Comparison of ENCODE assay signal across 1 cellular context in genomic region chr2:215511454-215512346, GRCh38.
TF ChIP-seq lines count a peak whose summit lies in the region.

No MANE protein-coding gene starts in this region.

TF ChIP-seq in WTC11, 78 proteins besides CTCF, POLR2A, EP300 and RAD21 (continued from another document):
- TF ChIP-seq STAT6 (CRISPR knock-in tag; conservative IDR thresholded peaks at IDR 0.05; ENCODE audit: low read depth): no peak
- TF ChIP-seq RORB (CRISPR knock-in tag; IDR thresholded peaks at IDR 0.05): no peak
- no peak for TF ChIP-seq TP53 (CRISPR knock-in tag; IDR thresholded peaks at IDR 0.05)
- TF ChIP-seq ZNF138 (CRISPR knock-in tag; conservative IDR thresholded peaks at IDR 0.05): no peak
- TF ChIP-seq SOX15 (CRISPR knock-in tag; IDR thresholded peaks at IDR 0.05): no peak
- TF ChIP-seq ESRRA (CRISPR knock-in tag; IDR thresholded peaks at IDR 0.05; ENCODE audit: borderline replicate concordance): no peak
- TF ChIP-seq ZNF423 (CRISPR knock-in tag; IDR thresholded peaks at IDR 0.05): no peak
- TF ChIP-seq, protein P1, sequence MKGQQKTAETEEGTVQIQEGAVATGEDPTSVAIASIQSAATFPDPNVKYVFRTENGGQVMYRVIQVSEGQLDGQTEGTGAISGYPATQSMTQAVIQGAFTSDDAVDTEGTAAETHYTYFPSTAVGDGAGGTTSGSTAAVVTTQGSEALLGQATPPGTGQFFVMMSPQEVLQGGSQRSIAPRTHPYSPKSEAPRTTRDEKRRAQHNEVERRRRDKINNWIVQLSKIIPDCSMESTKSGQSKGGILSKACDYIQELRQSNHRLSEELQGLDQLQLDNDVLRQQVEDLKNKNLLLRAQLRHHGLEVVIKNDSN (CRISPR knock-in tag; IDR thresholded peaks at IDR 0.05): no peak
- TF ChIP-seq, protein P2, sequence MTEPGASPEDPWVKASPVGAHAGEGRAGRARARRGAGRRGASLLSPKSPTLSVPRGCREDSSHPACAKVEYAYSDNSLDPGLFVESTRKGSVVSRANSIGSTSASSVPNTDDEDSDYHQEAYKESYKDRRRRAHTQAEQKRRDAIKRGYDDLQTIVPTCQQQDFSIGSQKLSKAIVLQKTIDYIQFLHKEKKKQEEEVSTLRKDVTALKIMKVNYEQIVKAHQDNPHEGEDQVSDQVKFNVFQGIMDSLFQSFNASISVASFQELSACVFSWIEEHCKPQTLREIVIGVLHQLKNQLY (CRISPR knock-in tag; IDR thresholded peaks at IDR 0.05): no peak
- TF ChIP-seq, protein P3, sequence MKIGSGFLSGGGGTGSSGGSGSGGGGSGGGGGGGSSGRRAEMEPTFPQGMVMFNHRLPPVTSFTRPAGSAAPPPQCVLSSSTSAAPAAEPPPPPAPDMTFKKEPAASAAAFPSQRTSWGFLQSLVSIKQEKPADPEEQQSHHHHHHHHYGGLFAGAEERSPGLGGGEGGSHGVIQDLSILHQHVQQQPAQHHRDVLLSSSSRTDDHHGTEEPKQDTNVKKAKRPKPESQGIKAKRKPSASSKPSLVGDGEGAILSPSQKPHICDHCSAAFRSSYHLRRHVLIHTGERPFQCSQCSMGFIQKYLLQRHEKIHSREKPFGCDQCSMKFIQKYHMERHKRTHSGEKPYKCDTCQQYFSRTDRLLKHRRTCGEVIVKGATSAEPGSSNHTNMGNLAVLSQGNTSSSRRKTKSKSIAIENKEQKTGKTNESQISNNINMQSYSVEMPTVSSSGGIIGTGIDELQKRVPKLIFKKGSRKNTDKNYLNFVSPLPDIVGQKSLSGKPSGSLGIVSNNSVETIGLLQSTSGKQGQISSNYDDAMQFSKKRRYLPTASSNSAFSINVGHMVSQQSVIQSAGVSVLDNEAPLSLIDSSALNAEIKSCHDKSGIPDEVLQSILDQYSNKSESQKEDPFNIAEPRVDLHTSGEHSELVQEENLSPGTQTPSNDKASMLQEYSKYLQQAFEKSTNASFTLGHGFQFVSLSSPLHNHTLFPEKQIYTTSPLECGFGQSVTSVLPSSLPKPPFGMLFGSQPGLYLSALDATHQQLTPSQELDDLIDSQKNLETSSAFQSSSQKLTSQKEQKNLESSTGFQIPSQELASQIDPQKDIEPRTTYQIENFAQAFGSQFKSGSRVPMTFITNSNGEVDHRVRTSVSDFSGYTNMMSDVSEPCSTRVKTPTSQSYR (CRISPR knock-in tag; IDR thresholded peaks at IDR 0.05): no peak
- TF ChIP-seq NR2C2 (CRISPR knock-in tag; IDR thresholded peaks at IDR 0.05): no peak
- TF ChIP-seq ZMAT4 (CRISPR knock-in tag; IDR thresholded peaks at IDR 0.05): no peak
- TF ChIP-seq, protein P4, sequence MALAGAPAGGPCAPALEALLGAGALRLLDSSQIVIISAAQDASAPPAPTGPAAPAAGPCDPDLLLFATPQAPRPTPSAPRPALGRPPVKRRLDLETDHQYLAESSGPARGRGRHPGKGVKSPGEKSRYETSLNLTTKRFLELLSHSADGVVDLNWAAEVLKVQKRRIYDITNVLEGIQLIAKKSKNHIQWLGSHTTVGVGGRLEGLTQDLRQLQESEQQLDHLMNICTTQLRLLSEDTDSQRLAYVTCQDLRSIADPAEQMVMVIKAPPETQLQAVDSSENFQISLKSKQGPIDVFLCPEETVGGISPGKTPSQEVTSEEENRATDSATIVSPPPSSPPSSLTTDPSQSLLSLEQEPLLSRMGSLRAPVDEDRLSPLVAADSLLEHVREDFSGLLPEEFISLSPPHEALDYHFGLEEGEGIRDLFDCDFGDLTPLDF (CRISPR knock-in tag; IDR thresholded peaks at IDR 0.05): no peak
